20 cellular contexts compared by ENCODE assay signal in the genomic region with DNA sequence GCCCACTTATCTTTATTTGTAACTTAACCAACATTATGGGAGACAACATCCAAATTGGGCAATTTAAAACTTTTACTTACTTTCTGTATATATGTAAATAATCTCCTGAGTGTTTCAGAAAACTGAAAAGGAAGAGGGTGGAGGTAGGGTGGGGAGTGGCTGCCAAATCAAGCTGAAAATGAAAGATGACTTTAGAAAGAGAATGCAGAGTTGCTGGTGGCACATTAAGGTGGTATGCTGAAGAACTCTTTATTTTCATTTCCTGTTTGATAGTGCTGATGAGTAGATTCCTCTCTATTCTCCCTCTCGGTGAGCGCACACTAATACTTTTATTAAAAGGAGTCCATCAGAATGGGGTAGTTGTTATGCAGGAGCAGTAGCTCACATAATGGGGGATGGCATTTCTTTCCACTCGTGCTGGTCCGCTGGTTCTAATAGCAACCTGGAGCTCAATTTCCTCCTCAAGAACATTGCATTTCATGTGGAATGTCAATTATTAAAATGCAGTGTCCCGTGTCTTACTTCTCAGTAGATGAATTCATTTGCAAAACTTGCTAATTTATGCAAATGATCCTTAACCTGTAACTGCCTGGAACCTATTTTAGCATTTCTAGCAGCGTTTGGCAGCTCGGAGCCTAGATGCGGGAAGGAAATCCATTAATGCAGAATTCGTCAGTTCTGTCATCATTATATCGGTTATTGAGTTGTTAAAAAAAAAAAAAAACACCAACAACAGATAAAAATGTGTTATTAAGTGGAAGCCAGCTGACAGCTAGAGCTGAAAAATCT.
DNase-seq lines count a peak whose midpoint lies in the region; ATAC-seq and TF ChIP-seq lines count a peak whose summit lies in the region.
"Had no signal": no experiment of that assay in that cellular context is flagged by ENCODE, and none has a peak within 500 bp of the region (broad histone marks: within the 10 kb centered on the region; RNA-seq: fewer than 3 reads in every experiment).

No MANE protein-coding gene starts in this region.

- ATAC-seq in GM18861 (IDR thresholded peaks at IDR 0.05; ENCODE audit: unreplicated experiment) = peak; percentile 54
- ATAC-seq in GM21723 (IDR thresholded peaks at IDR 0.05; ENCODE audit: unreplicated experiment) = peak; percentile 61
- peak; percentile 75 for ATAC-seq in HG03432 (IDR thresholded peaks at IDR 0.05; ENCODE audit: unreplicated experiment)
- ATAC-seq in GM18858 (IDR thresholded peaks at IDR 0.05; ENCODE audit: unreplicated experiment) = no peak
- no peak for ATAC-seq in stimulated activated naive CD8-positive, alpha-beta T cell treated with anti-CD3 and anti-CD28 coated beads, Interleukin-15, amount 100 ng/mL, for 72 hours
- ATAC-seq: mucosa of descending colon had no signal

- H3K4me3 Mint-ChIP-seq in stimulated activated naive CD8-positive, alpha-beta T cell treated with anti-CD3 and anti-CD28 coated beads, Interleukin-15, amount 100 ng/mL, for 72 hours = no peak overlapping the region

- no peak overlapping the region for H3K4me3 ChIP-seq in transverse colon
- H3K4me3 ChIP-seq: GM23248, mucosa of descending colon, Peyer's patch had no signal

- no peaks in the 10 kb centered on the region for H3K27me3 Mint-ChIP-seq in stimulated activated naive CD8-positive, alpha-beta T cell treated with anti-CD3 and anti-CD28 coated beads, Interleukin-15, amount 100 ng/mL, for 72 hours

- no peak overlapping the region for H3K27ac Mint-ChIP-seq in stimulated activated naive CD8-positive, alpha-beta T cell treated with anti-CD3 and anti-CD28 coated beads, Interleukin-15, amount 100 ng/mL, for 72 hours

- H3K4me1 Mint-ChIP-seq in stimulated activated naive CD8-positive, alpha-beta T cell treated with anti-CD3 and anti-CD28 coated beads, Interleukin-15, amount 100 ng/mL, for 72 hours = peaks cover 7% of the 10 kb centered on the region

- TF ChIP-seq CTCF in transverse colon (IDR thresholded peaks at IDR 0.05) = no peak

- no peak overlapping the region for H3K27ac ChIP-seq in transverse colon
- H3K27ac ChIP-seq: GM23248, Peyer's patch had no signal

- intact Hi-C loops in transverse colon (cut with DNase I; ENCODE audit: low total_unique reads) = no loop called here

- DNase-seq in iPS DF 19.7 (ENCODE audit: low read depth, low spot score) (peak; percentile 33), KBM-7 (no peak), transverse colon (no peak)
- DNase-seq in stimulated activated naive CD8-positive, alpha-beta T cell treated with anti-CD3 and anti-CD28 coated beads, Interleukin-15, amount 100 ng/mL, for 72 hours = no peak
- DNase-seq: activated CD4-positive, CD25-positive, alpha-beta regulatory T cell; activated effector memory CD4-positive, alpha-beta T cell treated with anti-CD3 and anti-CD28 coated beads, Interleukin-2, amount 50 U/mL, for 16 hours; anterior cingulate cortex; GM23248; kidney glomerular epithelial cell; mucosa of descending colon; NCI-H1930; NCI-H524 treated with DMSO at 0.1 percent for 48 hours; Peyer's patch; stimulated activated CD4-positive, alpha-beta T cell treated with anti-CD3 and anti-CD28 coated beads, Interleukin-4, amount 100 ng/mL, for 4 hours; SW 1271; trophoblast cell had no signal

- H3K9me3 Mint-ChIP-seq in stimulated activated naive CD8-positive, alpha-beta T cell treated with anti-CD3 and anti-CD28 coated beads, Interleukin-15, amount 100 ng/mL, for 72 hours = no peaks in the 10 kb centered on the region

- no peaks in the 10 kb centered on the region for H3K9me3 ChIP-seq in transverse colon
- H3K9me3 ChIP-seq: mucosa of descending colon, Peyer's patch had no signal

- peaks cover 0 to 5% (median 0%) of the 10 kb centered on the region in 4 donors for H3K4me1 ChIP-seq in transverse colon
- H3K4me1 ChIP-seq: Peyer's patch had no signal

- H3K36me3 ChIP-seq in transverse colon = no peaks in the 10 kb centered on the region
- H3K36me3 ChIP-seq: Peyer's patch had no signal

- TF ChIP-seq POLR2A in transverse colon (IDR thresholded peaks at IDR 0.05) = no peak

- in situ Hi-C loops in KBM-7 (cut with MboI; ENCODE audit: low pct_unique_long_range_greater_than_20kb, low sequenced_read_pairs) = no loop called here
- in situ Hi-C loops in transverse colon (cut with MboI; ENCODE audit: low pct_ligation_motif_present in 1 of 4, low pct_unique_long_range_greater_than_20kb in 1 of 4, low sequenced_read_pairs in 3 of 4) = no loop called here

- 86 to 92% methylated on average over 9 to 10 of the region's 10 CpGs for WGBS in transverse colon (ENCODE audit: low coverage in 1 of 2), 2 donors

- H3K27me3 ChIP-seq in transverse colon = no peaks in the 10 kb centered on the region
- H3K27me3 ChIP-seq: Peyer's patch had no signal

- TF ChIP-seq EP300 in transverse colon (IDR thresholded peaks at IDR 0.05; ENCODE audit: low read depth) = no peak

Comparison
In these comparisons a context has a peak if more than half of its experiments do, and no peak if none do; other contexts are left out.
1. ATAC-seq: peak in GM18861 (single experiment), GM21723 (single experiment) and HG03432 (single experiment); none in GM18858 (single experiment) and stimulated activated naive CD8-positive, alpha-beta T cell treated with anti-CD3 and anti-CD28 coated beads, Interleukin-15, amount 100 ng/mL, for 72 hours (single experiment).